ENCODE assay signal across 25 cellular contexts in the genomic region with DNA sequence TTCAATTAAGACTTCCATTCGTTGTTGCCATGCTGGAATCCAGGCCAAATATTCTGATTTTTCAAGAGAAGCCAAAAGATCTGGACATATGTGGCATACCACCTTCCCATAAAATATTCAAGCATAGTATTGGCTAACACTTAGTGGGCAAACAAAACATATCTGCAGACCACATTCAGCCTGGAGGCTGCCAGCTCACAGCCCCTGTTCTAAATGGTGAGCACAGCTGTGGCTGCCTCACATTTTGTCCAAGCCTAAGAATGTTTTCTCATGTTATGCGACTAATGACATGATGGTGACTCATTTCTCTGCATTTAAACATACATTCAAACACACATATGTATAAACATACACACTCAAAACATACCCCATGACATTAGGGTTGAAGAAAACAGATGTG. TPM values are rescaled to one million over a fixed set of nuclear protein-coding genes. Genes with fewer than 3 reads are reported as not detected.
A peak's percentile ranks its signal among the peaks of the same experiment; 100 is the strongest.
DNase-seq lines count a peak whose midpoint lies in the region; ATAC-seq and TF ChIP-seq lines count a peak whose summit lies in the region.
"Had no signal": no experiment of that assay in that cellular context is flagged by ENCODE, and none has a peak within 500 bp of the region (broad histone marks: within the 10 kb centered on the region; RNA-seq: fewer than 3 reads in every experiment).

No MANE protein-coding gene starts in this region.

- H3K4me3 ChIP-seq in PC-3 (ENCODE audit: low read length) (no peak overlapping the region), epithelial cell of esophagus (ENCODE audit: low read length) (no peak overlapping the region), left ventricle myocardium inferior (no peak overlapping the region)
- H3K4me3 ChIP-seq: GM12878 had no signal

- H3K36me3 ChIP-seq in PC-3 (ENCODE audit: low read depth, low read length), result no peaks in the 10 kb centered on the region
- H3K36me3 ChIP-seq in left ventricle myocardium inferior, result no peaks in the 10 kb centered on the region

- no peak overlapping the region for H3K9ac ChIP-seq in PC-3 (ENCODE audit: low read length)
- H3K9ac ChIP-seq: KMS-11 had no signal

- H3K79me2 ChIP-seq in PC-3 (ENCODE audit: low read length), result no peaks in the 10 kb centered on the region

- CTCF ChIA-PET in PC-3 (lab: Charles Lee), result no interaction called here

- no peak for ATAC-seq in PC-3
- ATAC-seq: GM12878; naive thymus-derived CD4-positive, alpha-beta T cell; Panc1 had no signal

- H3F3A ChIP-seq in PC-3 (ENCODE audit: low read length, unreplicated experiment), result no peaks in the 10 kb centered on the region

- H3K4me2 ChIP-seq in PC-3 (ENCODE audit: low read length), result peak overlapping the region; percentile 6; the same call in 1 of the 2 replicates
- H3K4me2 ChIP-seq: KMS-11 had no signal

- DNase-seq in EH (ENCODE audit: low read depth), result peak; percentile 84
- DNase-seq in PC-3, result peak; percentile 62
- DNase-seq in epithelial cell of esophagus (ENCODE audit: low read depth), result peak; percentile 70
- DNase-seq in myocyte (ENCODE audit: low read depth), result peak; percentile 92
- no peak for DNase-seq in NCI-H2227 (lab: John Stamatoyannopoulos, UW; ENCODE audit: unreplicated experiment)
- no peak for DNase-seq in left ventricle myocardium inferior
- no peak for DNase-seq in NCI-H2171 treated with DMSO at 0.1 percent for 48 hours (lab: John Stamatoyannopoulos, UW)
- no peak for DNase-seq in NCI-H2227 treated with DMSO at 0.1 percent for 48 hours (lab: John Stamatoyannopoulos, UW)
- DNase-seq: activated CD4-positive, alpha-beta T cell treated with anti-CD3 and anti-CD28 coated beads for 48 hours; activated CD8-positive, alpha-beta memory T cell treated with anti-CD3 and anti-CD28 coated beads, Interleukin-2, amount 50 U/mL, for 48 hours; activated gamma-delta T cell; aorta; Caco-2; cortex of kidney; head of caudate nucleus; naive thymus-derived CD4-positive, alpha-beta T cell; NCI-H1105; posterior cingulate gyrus; stimulated activated CD4-positive, alpha-beta T cell treated with anti-CD3 and anti-CD28 coated beads, Interleukin-4, amount 100 ng/mL, for 4 hours had no signal

- no peak overlapping the region for H2AFZ ChIP-seq in PC-3 (ENCODE audit: low read length)

- TF ChIP-seq CTCF in PC-3 (conservative IDR thresholded peaks at IDR 0.05; ENCODE audit: low read depth, low read length) (no peak), epithelial cell of esophagus (IDR thresholded peaks at IDR 0.05; ENCODE audit: insufficient read depth, low read depth, low read length, missing control alignments) (no peak), left ventricle myocardium inferior (IDR thresholded peaks at IDR 0.05; ENCODE audit: borderline replicate concordance) (no peak)

- H3K27me3 ChIP-seq in PC-3 (ENCODE audit: low read length) (no peaks in the 10 kb centered on the region), left ventricle myocardium inferior (ENCODE audit: low read depth) (peaks cover 7% of the 10 kb centered on the region)

- H3K4me1 ChIP-seq in PC-3 (ENCODE audit: insufficient read depth, low read length), result peaks cover 8% of the 10 kb centered on the region
- H3K4me1 ChIP-seq in left ventricle myocardium inferior, result no peaks in the 10 kb centered on the region
- H3K4me1 ChIP-seq: Caco-2 had no signal

- no peaks in the 10 kb centered on the region for H4K20me1 ChIP-seq in PC-3 (ENCODE audit: low read length)

- intact Hi-C loops in PC-3 (cut with micrococcal nuclease), result no loop called here
- intact Hi-C loops in left ventricle myocardium inferior (cut with micrococcal nuclease), result no loop called here

- POLR2A ChIA-PET in PC-3 (lab: Charles Lee; ENCODE audit: unreplicated experiment), result no interaction called here

- no peaks in the 10 kb centered on the region for H3K9me2 ChIP-seq in PC-3 (replicated peaks; ENCODE audit: low read length)

- no TSS peak for BruUV-seq in PC-3 (replicated peaks; lab: Mats Ljungman, UMichigan)

- H3K27ac ChIP-seq in PC-3 (ENCODE audit: low read length), result no peak overlapping the region
- H3K27ac ChIP-seq in left ventricle myocardium inferior (replicated peaks), result no peak overlapping the region
- H3K27ac ChIP-seq: KMS-11 had no signal

- H3K9me3 ChIP-seq in PC-3 (ENCODE audit: low read length) (no peaks in the 10 kb centered on the region), left ventricle myocardium inferior (replicated peaks) (no peaks in the 10 kb centered on the region)
- H3K9me3 ChIP-seq: Caco-2 had no signal

RNA-seq across cellular contexts. Expression of a gene that starts 10.6 kb away (rescaled TPM):
- 169 and 205 TPM in 2 replicates for total RNA-seq in PC-3 (2014; rRNA removed)
- 672 and 951 TPM in 2 replicates for total RNA-seq in myocyte
- 810 TPM for polyA plus RNA-seq in myocyte (2012)
- total RNA-seq in left ventricle myocardium inferior, result 236 TPM

RNA-seq across cellular contexts. Expression of a gene that starts 47.0 kb away (rescaled TPM):
- total RNA-seq in PC-3 (2014; rRNA removed) (not detected in 2 replicates), myocyte (2.8 and 3.4 TPM in 2 replicates), left ventricle myocardium inferior (not detected)
- 4.0 TPM for polyA plus RNA-seq in myocyte (2012)
- total RNA-seq: aorta; Caco-2; endothelial cell of umbilical vein; GM12878; lung microvascular endothelial cell; naive thymus-derived CD4-positive, alpha-beta T cell; subcutaneous adipose tissue had no signal
- polyA plus RNA-seq: aorta; endothelial cell of umbilical vein; naive thymus-derived CD4-positive, alpha-beta T cell had no signal

RNA-seq across cellular contexts. Expression of a gene that starts 56.5 kb away (rescaled TPM):
- total RNA-seq in PC-3 (2014; rRNA removed) (0.91 and 3.6 TPM in 2 replicates), myocyte (1.3 and 1.5 TPM in 2 replicates), left ventricle myocardium inferior (1.6 TPM)
- 3.8 TPM for polyA plus RNA-seq in myocyte (2012)
- polyA plus RNA-seq: naive thymus-derived CD4-positive, alpha-beta T cell had no signal

Comparison
In these comparisons a context has a peak if more than half of its experiments do, and no peak if none do; other contexts are left out.
1. DNase-seq: peak in EH (single experiment), PC-3 (single experiment), epithelial cell of esophagus (single experiment) and myocyte (single experiment); none in NCI-H2227 (single experiment), left ventricle myocardium inferior (single experiment), NCI-H2171 treated with DMSO at 0.1 percent for 48 hours (single experiment) and NCI-H2227 treated with DMSO at 0.1 percent for 48 hours (single experiment).